ENCODE assay signal across 9 cellular contexts in the genomic region with DNA sequence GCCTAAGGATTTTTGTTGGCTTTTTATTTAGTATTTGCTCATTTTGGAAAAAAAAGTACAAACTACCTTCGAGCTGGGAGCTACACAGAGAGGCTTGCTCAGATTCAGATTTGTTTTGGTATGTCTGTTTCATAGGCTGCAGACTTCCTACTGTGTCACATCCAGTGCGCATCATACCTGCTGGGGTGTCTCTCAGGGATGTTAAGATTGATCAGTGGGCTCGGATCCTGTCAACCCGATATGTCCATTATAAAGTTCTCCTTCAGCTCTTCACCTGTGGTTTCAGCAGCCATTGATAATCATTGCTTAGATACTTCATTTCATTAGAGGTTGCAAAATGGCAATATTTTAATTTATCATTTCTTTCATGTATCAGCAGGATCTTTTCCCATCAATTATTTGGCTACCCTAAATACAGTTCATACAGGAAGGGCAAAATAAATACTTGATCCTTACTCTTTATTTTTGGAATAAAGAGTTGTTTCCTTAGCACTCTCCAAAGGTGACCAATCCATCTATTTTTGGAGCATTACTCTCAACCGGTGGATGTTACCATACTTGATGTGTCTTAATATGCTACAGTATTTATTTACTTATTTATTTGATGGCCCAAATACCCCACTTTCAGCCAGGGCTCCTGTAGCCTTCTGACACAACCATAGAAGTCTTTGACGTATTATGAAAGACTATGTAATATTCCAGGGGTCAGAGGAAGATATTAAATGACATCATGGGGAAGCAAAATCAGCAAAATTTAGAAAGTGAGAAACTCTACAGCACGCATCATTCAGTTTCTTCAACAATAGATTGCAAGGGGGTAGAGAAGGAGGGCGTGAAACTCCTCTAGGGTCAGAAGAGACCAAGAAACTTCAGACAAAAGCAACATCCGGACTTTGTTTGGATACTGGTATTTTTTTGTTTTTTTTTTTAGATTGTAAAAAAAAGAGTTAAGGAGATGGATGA. TPM values are rescaled to one million over a fixed set of nuclear protein-coding genes. Genes with fewer than 3 reads are reported as not detected.
DNase-seq lines count a peak whose midpoint lies in the region; ATAC-seq, FAIRE-seq and TF ChIP-seq lines count a peak whose summit lies in the region.
"Had no signal": no experiment of that assay in that cellular context is flagged by ENCODE, and none has a peak within 500 bp of the region (broad histone marks: within the 10 kb centered on the region; RNA-seq: fewer than 3 reads in every experiment).

No MANE protein-coding gene starts in this region.

- H3K4me3 Mint-ChIP-seq in activated CD4-positive, alpha-beta memory T cell treated with anti-CD3 and anti-CD28 coated beads for 36 hours: peak overlapping the region; percentile 68

- dilution Hi-C loops in keratinocyte (cut with MboI; ENCODE audit: extremely low pct_ligation_motif_present, low sequenced_read_pairs): no loop called here

- H3K4me3 ChIP-seq in keratinocyte (ENCODE audit: control insufficient read depth in 2 of 3, extremely low read depth in 1 of 3, insufficient read depth in 2 of 3, low read depth in 1 of 3, low read length in 3 of 3): peak overlapping the region; percentile 23 to 73 (median 59)
- peak overlapping the region; percentile 13 to 57 for H3K4me3 ChIP-seq in aorta (ENCODE audit: low read length in 2 of 2)

- peaks cover 4% of the 10 kb centered on the region for H3K4me1 ChIP-seq in keratinocyte (ENCODE audit: control insufficient read depth, extremely low read depth, insufficient read depth, low read length)
- no peaks in the 10 kb centered on the region for H3K4me1 ChIP-seq in aorta (ENCODE audit: control insufficient read depth in 1 of 2, insufficient read depth in 2 of 2, low read length in 2 of 2)

- H3K27ac ChIP-seq in keratinocyte (ENCODE audit: control insufficient read depth, insufficient read depth, low read length): no peak overlapping the region
- no peak overlapping the region for H3K27ac ChIP-seq in aorta (ENCODE audit: low read depth in 1 of 2, low read length in 2 of 2)

- H3K27me3 Mint-ChIP-seq in activated CD4-positive, alpha-beta memory T cell treated with anti-CD3 and anti-CD28 coated beads for 36 hours: no peaks in the 10 kb centered on the region

- H3K9me3 ChIP-seq in keratinocyte (ENCODE audit: control insufficient read depth, low read depth, low read length) (no peaks in the 10 kb centered on the region), aorta (ENCODE audit: control insufficient read depth, low read length) (no peaks in the 10 kb centered on the region)

- CTCF ChIA-PET in activated CD4-positive, alpha-beta memory T cell treated with anti-CD3 and anti-CD28 coated beads for 36 hours (lab: Charles Lee): interaction anchor here (1.7 kb wide), 1 partner anchor 123 kb away, joined by 5 read pairs; no protein-coding TSS in a partner anchor

- intact Hi-C loops in Right ventricle myocardium superior (cut with DNase I) (no loop called here), Right ventricle myocardium inferior (cut with DNase I) (loop anchor here (5.0 kb wide), 2 partner anchors 52 to 53 kb away; no protein-coding TSS in a partner anchor), aorta (cut with DNase I) (no loop called here)
- intact Hi-C loops in activated CD4-positive, alpha-beta memory T cell treated with anti-CD3 and anti-CD28 coated beads for 36 hours (cut with micrococcal nuclease): loop anchor here (2.0 kb wide), 1 partner anchor 55 kb away; a partner anchor contains a TSS

- H3K36me3 ChIP-seq in keratinocyte (ENCODE audit: control insufficient read depth in 2 of 2, extremely low read depth in 1 of 2, insufficient read depth in 2 of 2, low read length in 2 of 2) (no peaks in the 10 kb centered on the region), aorta (ENCODE audit: control insufficient read depth in 1 of 2, insufficient read depth in 2 of 2, low read length in 1 of 2) (no peaks in the 10 kb centered on the region)

- no peak overlapping the region for H3K9ac ChIP-seq in keratinocyte (ENCODE audit: control insufficient read depth, extremely low read depth, insufficient read depth, low read length)

- ATAC-seq in Right ventricle myocardium superior (ENCODE audit: poor library complexity) (peak; percentile 21), Right ventricle myocardium inferior (no peak), aorta (ENCODE audit: low FRiP score) (no peak), HG02973 (IDR thresholded peaks at IDR 0.05; ENCODE audit: unreplicated experiment) (no peak), HG02885 (IDR thresholded peaks at IDR 0.05; ENCODE audit: poor library complexity, unreplicated experiment) (no peak)

- H3K27me3 ChIP-seq in keratinocyte (ENCODE audit: control insufficient read depth, extremely low read depth, insufficient read depth, low read length): peaks cover 6% of the 10 kb centered on the region
- no peaks in the 10 kb centered on the region for H3K27me3 ChIP-seq in aorta (ENCODE audit: control insufficient read depth in 1 of 2, insufficient read depth in 2 of 2, low read length in 1 of 2)

- no peaks in the 10 kb centered on the region for H3K79me2 ChIP-seq in keratinocyte (ENCODE audit: control insufficient read depth, insufficient read depth, low read length)

- H3K9me1 ChIP-seq in keratinocyte (ENCODE audit: control insufficient read depth, extremely low read depth, insufficient read depth, low read length): no peaks in the 10 kb centered on the region

- no peak for FAIRE-seq in keratinocyte (lab: Jason Lieb, UNC)
- FAIRE-seq: endometrium had no signal

- no peak overlapping the region for H2AFZ ChIP-seq in keratinocyte (ENCODE audit: control insufficient read depth, low read length)

- peaks cover 12% of the 10 kb centered on the region for H3K4me1 Mint-ChIP-seq in activated CD4-positive, alpha-beta memory T cell treated with anti-CD3 and anti-CD28 coated beads for 36 hours (ENCODE audit: low read depth)

- H3K27ac Mint-ChIP-seq in activated CD4-positive, alpha-beta memory T cell treated with anti-CD3 and anti-CD28 coated beads for 36 hours: no peak overlapping the region

- H4K20me1 ChIP-seq in keratinocyte (ENCODE audit: control insufficient read depth, extremely low read depth, insufficient read depth, low read length): no peaks in the 10 kb centered on the region

- TF ChIP-seq CTCF in keratinocyte (optimal IDR thresholded peaks at IDR 0.05 in 1 of 3, IDR thresholded peaks at IDR 0.05 in 1 of 3, conservative IDR thresholded peaks at IDR 0.05 in 1 of 3; ENCODE audit: extremely low read depth in 1 of 3, insufficient read depth in 2 of 3, low read length in 3 of 3): no peak

- H3K9me3 Mint-ChIP-seq in activated CD4-positive, alpha-beta memory T cell treated with anti-CD3 and anti-CD28 coated beads for 36 hours: no peaks in the 10 kb centered on the region

- H3K4me2 ChIP-seq in keratinocyte (ENCODE audit: control insufficient read depth, extremely low read depth, insufficient read depth, low read depth, low read length): peak overlapping the region; percentile 88

- DNase-seq in Right ventricle myocardium superior (no peak), Right ventricle myocardium inferior (ENCODE audit: missing footprints) (no peak), keratinocyte (ENCODE audit: low read depth, low spot score) (no peak), aorta (no peak), A172 (ENCODE audit: low spot score) (no peak)
- no peak for DNase-seq in activated CD4-positive, alpha-beta memory T cell treated with anti-CD3 and anti-CD28 coated beads for 36 hours

- POLR2A ChIA-PET in activated CD4-positive, alpha-beta memory T cell treated with anti-CD3 and anti-CD28 coated beads for 36 hours (lab: Charles Lee): interaction anchor here (0.7 to 1.1 kb wide), 2 partner anchors 56 to 85 kb away, joined by 3 read pairs; a partner anchor contains a TSS

- no peaks in the 10 kb centered on the region for H3K36me3 Mint-ChIP-seq in activated CD4-positive, alpha-beta memory T cell treated with anti-CD3 and anti-CD28 coated beads for 36 hours

- 59 to 60% methylated on average over 9 of the region's 9 CpGs for WGBS in aorta, 2 donors

RNA-seq across cellular contexts. Expression of a gene that starts 55.3 kb away (rescaled TPM):
- total RNA-seq in Right ventricle myocardium superior (164 TPM), Right ventricle myocardium inferior (165 TPM), aorta (100 to 1,000 TPM; 258 to 286 TPM)
- total RNA-seq in activated CD4-positive, alpha-beta memory T cell treated with anti-CD3 and anti-CD28 coated beads for 36 hours: 100 to 1,000 TPM; 410 to 421 TPM
- polyA plus RNA-seq in keratinocyte (84.3 to 220 TPM (median 179 TPM) in 3 replicates), aorta (100 to 1,000 TPM in 1 of 2 donors, 10 to 100 TPM in 1; 83.6 to 140 TPM)
- polyA plus RNA-seq in keratinocyte (2011; ENCODE audit: low read depth): 315 TPM
- 137 and 170 TPM in 2 replicates for polyA plus RNA-seq in keratinocyte (2011; cell fraction: cytosol; rRNA removed)
- polyA plus RNA-seq in keratinocyte (2011; cell fraction: nucleus; rRNA removed): 143 and 243 TPM in 2 replicates
- 122 and 335 TPM in 2 replicates for polyA plus RNA-seq in keratinocyte (2012; ENCODE audit: low replicate concordance)
- polyA minus RNA-seq in keratinocyte: 70.5 to 206 TPM (median 92.8 TPM) in 3 replicates
- polyA minus RNA-seq in keratinocyte (2011; cell fraction: cytosol; rRNA and poly(A)+ RNA removed): 182 TPM
- 95.7 and 181 TPM in 2 replicates for polyA minus RNA-seq in keratinocyte (2011; cell fraction: nucleus; rRNA and poly(A)+ RNA removed)
- 520 and 628 TPM in 2 replicates for total RNA-seq in A172 (2014; rRNA removed; shearing (Covaris generic))

Comparison
In these comparisons a context has a peak if more than half of its experiments do, and no peak if none do; other contexts are left out.
1. intact Hi-C loops: an anchor here in Right ventricle myocardium inferior (5.0 kb wide) and activated CD4-positive, alpha-beta memory T cell treated with anti-CD3 and anti-CD28 coated beads for 36 hours (2.0 kb wide); none called in Right ventricle myocardium superior and aorta.